ENCODE assay signal across 24 cellular contexts in the genomic region with DNA sequence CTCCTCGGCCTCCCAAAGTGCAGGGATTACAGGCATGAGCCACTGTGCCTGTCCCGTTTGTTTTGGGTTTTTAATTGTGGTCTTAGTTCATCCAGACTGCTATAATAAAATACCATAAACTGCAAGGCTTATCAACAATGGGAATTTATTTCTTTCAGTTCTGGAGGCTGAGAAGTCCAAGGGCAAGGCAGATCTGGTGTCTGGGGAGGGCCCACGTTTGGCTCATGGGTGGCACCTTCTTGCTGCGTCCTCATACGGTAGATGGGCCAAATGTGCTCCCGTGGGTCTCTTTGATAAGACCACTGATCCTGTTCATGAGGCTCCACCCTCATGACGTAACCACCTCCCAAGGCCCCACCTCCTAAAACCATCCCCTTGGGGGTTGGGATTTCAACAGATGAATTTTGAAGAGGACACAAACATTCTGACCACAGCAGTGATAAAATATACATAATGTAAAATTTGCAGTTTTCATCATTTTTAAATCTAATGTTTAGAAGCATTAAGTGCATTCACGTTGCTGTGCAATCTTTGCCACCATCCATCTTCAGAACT.
"Had no signal": no experiment of that assay in that cellular context is flagged by ENCODE, and none has a peak within 500 bp of the region (broad histone marks: within the 10 kb centered on the region; RNA-seq: fewer than 3 reads in every experiment).

No MANE protein-coding gene starts in this region.

- DNase-seq: activated CD4-positive, alpha-beta memory T cell treated with anti-CD3 and anti-CD28 coated beads for 36 hours; activated CD4-positive, alpha-beta T cell treated with anti-CD3 and anti-CD28 coated beads, Interleukin-2, amount 10 ng/mL, durations not matched to agents 7 days and 5 days; activated CD4-positive, CD25-positive, alpha-beta regulatory T cell; activated CD8-positive, alpha-beta memory T cell treated with anti-CD3 and anti-CD28 coated beads for 24 hours; activated naive CD4-positive, alpha-beta T cell treated with anti-CD3 and anti-CD28 coated beads, Interleukin-2, amount 50 U/mL, for 16 hours; activated naive CD8-positive, alpha-beta T cell treated with anti-CD3 and anti-CD28 coated beads, Interleukin-2, amount 10 ng/mL, durations not matched to agents 7 days and 5 days; activated T-cell treated with anti-CD3 and anti-CD28 coated beads, Interleukin-2, amount 50 U/mL, for 72 hours; adrenal gland; anterior cingulate cortex; cerebellar nuclear complex; Karpas-422; NCI-H1092; NCI-H1417; NCI-H2029; NCI-H2107; NCI-H2171 treated with DMSO at 0.1 percent for 48 hours; NCI-H345; NCI-H510A; NCI-H526 treated with DMSO at 0.1 percent for 48 hours; PC-3; T-cell had no signal

- H3K27ac ChIP-seq: adrenal gland, SK-N-MC, VCaP had no signal

- FAIRE-seq: colon had no signal

- H3K27ac Mint-ChIP-seq: activated CD4-positive, alpha-beta memory T cell treated with anti-CD3 and anti-CD28 coated beads for 36 hours; activated CD4-positive, alpha-beta T cell treated with anti-CD3 and anti-CD28 coated beads, Interleukin-2, amount 10 ng/mL, durations not matched to agents 7 days and 5 days; activated naive CD8-positive, alpha-beta T cell treated with anti-CD3 and anti-CD28 coated beads, Interleukin-2, amount 10 ng/mL, durations not matched to agents 7 days and 5 days; T-cell had no signal

- H3K27me3 ChIP-seq: adrenal gland had no signal

- ATAC-seq: activated T-cell treated with anti-CD3 and anti-CD28 coated beads, Interleukin-2, amount 50 U/mL, for 72 hours; PC-3; T-cell had no signal

- H3K9me3 ChIP-seq: adrenal gland had no signal

- H3K4me3 Mint-ChIP-seq: activated CD4-positive, alpha-beta memory T cell treated with anti-CD3 and anti-CD28 coated beads for 36 hours; activated CD4-positive, alpha-beta T cell treated with anti-CD3 and anti-CD28 coated beads, Interleukin-2, amount 10 ng/mL, durations not matched to agents 7 days and 5 days; activated naive CD8-positive, alpha-beta T cell treated with anti-CD3 and anti-CD28 coated beads, Interleukin-2, amount 10 ng/mL, durations not matched to agents 7 days and 5 days; T-cell had no signal

- H3K27me3 Mint-ChIP-seq: activated CD4-positive, alpha-beta memory T cell treated with anti-CD3 and anti-CD28 coated beads for 36 hours had no signal

- H3K36me3 ChIP-seq: adrenal gland had no signal

- H3K4me1 ChIP-seq: adrenal gland had no signal

- H3K4me3 ChIP-seq: adrenal gland, SK-N-MC had no signal

- H3K4me1 Mint-ChIP-seq: activated naive CD8-positive, alpha-beta T cell treated with anti-CD3 and anti-CD28 coated beads, Interleukin-2, amount 10 ng/mL, durations not matched to agents 7 days and 5 days had no signal

- H3K36me3 Mint-ChIP-seq: activated CD4-positive, alpha-beta memory T cell treated with anti-CD3 and anti-CD28 coated beads for 36 hours; activated naive CD8-positive, alpha-beta T cell treated with anti-CD3 and anti-CD28 coated beads, Interleukin-2, amount 10 ng/mL, durations not matched to agents 7 days and 5 days; T-cell had no signal
